25 cellular contexts compared by ENCODE assay signal in genomic region chr10:20481054-20481453, GRCh38.
A peak's percentile ranks its signal among the peaks of the same experiment; 100 is the strongest.
DNase-seq lines count a peak whose midpoint lies in the region; ATAC-seq and TF ChIP-seq lines count a peak whose summit lies in the region.
"Had no signal": no experiment of that assay in that cellular context is flagged by ENCODE, and none has a peak within 500 bp of the region (broad histone marks: within the 10 kb centered on the region; RNA-seq: fewer than 3 reads in every experiment).

No MANE protein-coding gene starts in this region.

- no peak for TF ChIP-seq CTCF in natural killer cell (IDR thresholded peaks at IDR 0.05)

- H3K27ac Mint-ChIP-seq in natural killer cell: no peak overlapping the region
- H3K27ac Mint-ChIP-seq in natural killer cell treated with Interleukin-12 subunit alpha and Interleukin-12 subunit beta and Interleukin-15 and Interleukin-18, amount 100 ng/mL, for 72 hours: no peak overlapping the region
- H3K27ac Mint-ChIP-seq: B cell; CD14-positive monocyte; CD4-positive, alpha-beta T cell; CD4-positive, CD25-positive, alpha-beta regulatory T cell; CD8-positive, alpha-beta memory T cell; CD8-positive, alpha-beta T cell had no signal

- intact Hi-C loops in natural killer cell (cut with micrococcal nuclease): no loop called here

- no peaks in the 10 kb centered on the region for H3K27me3 Mint-ChIP-seq in natural killer cell (ENCODE audit: low read depth in 2 of 2)
- H3K27me3 Mint-ChIP-seq in natural killer cell treated with Interleukin-12 subunit alpha and Interleukin-12 subunit beta and Interleukin-15 and Interleukin-18, amount 100 ng/mL, for 72 hours: no peaks in the 10 kb centered on the region
- H3K27me3 Mint-ChIP-seq: B cell; CD4-positive, alpha-beta memory T cell; CD4-positive, alpha-beta T cell; CD4-positive, CD25-positive, alpha-beta regulatory T cell had no signal

- H3K9me3 Mint-ChIP-seq in natural killer cell: peaks cover 0 to 3% of the 10 kb centered on the region in 2 donors
- peaks cover 7% of the 10 kb centered on the region for H3K9me3 Mint-ChIP-seq in natural killer cell treated with Interleukin-12 subunit alpha and Interleukin-12 subunit beta and Interleukin-15 and Interleukin-18, amount 100 ng/mL, for 72 hours

- peaks cover 9 to 21% of the 10 kb centered on the region in 2 donors for H3K4me1 Mint-ChIP-seq in natural killer cell
- H3K4me1 Mint-ChIP-seq in natural killer cell treated with Interleukin-12 subunit alpha and Interleukin-12 subunit beta and Interleukin-15 and Interleukin-18, amount 100 ng/mL, for 72 hours (ENCODE audit: low read depth in 2 of 2): peaks cover 6 to 8% of the 10 kb centered on the region in 2 donors
- H3K4me1 Mint-ChIP-seq: B cell; CD14-positive monocyte; CD4-positive, alpha-beta memory T cell; CD4-positive, CD25-positive, alpha-beta regulatory T cell; CD8-positive, alpha-beta memory T cell had no signal

- DNase-seq in natural killer cell: no peak
- no peak for DNase-seq in natural killer cell treated with Interleukin-12 subunit alpha and Interleukin-12 subunit beta and Interleukin-15 and Interleukin-18, amount 100 ng/mL, for 72 hours (ENCODE audit: low spot score)
- DNase-seq: 8988T; ACHN; AML-193; BE2C; C1 segment of cervical spinal cord; Caco-2; Calu3; CD4-positive, alpha-beta memory T cell; CD4-positive, alpha-beta T cell; CD4-positive, CD25-positive, alpha-beta regulatory T cell; CD8-positive, alpha-beta memory T cell; CD8-positive, alpha-beta T cell; COR-L47; DMS 273 treated with DMSO at 0.1 percent for 48 hours; DMS153; DMS53; DMS79; DMS79 treated with DMSO at 0.1 percent for 48 hours; DND-41; EL had no signal

- peak overlapping the region; percentile 13 for H3K4me3 Mint-ChIP-seq in natural killer cell
- no peak overlapping the region for H3K4me3 Mint-ChIP-seq in natural killer cell treated with Interleukin-12 subunit alpha and Interleukin-12 subunit beta and Interleukin-15 and Interleukin-18, amount 100 ng/mL, for 72 hours
- H3K4me3 Mint-ChIP-seq: B cell; CD14-positive monocyte; CD4-positive, alpha-beta memory T cell; CD4-positive, alpha-beta T cell; CD4-positive, CD25-positive, alpha-beta regulatory T cell; CD8-positive, alpha-beta memory T cell; CD8-positive, alpha-beta T cell had no signal

- ATAC-seq in natural killer cell: peak; percentile 29 to 68 (median 52)
- ATAC-seq in natural killer cell treated with Interleukin-12 subunit alpha and Interleukin-12 subunit beta and Interleukin-15 and Interleukin-18, amount 100 ng/mL, for 72 hours: no peak
- ATAC-seq: A549; CD8-positive, alpha-beta T cell had no signal

- H3K36me3 Mint-ChIP-seq in natural killer cell: no peaks in the 10 kb centered on the region
- H3K36me3 Mint-ChIP-seq in natural killer cell treated with Interleukin-12 subunit alpha and Interleukin-12 subunit beta and Interleukin-15 and Interleukin-18, amount 100 ng/mL, for 72 hours: peaks cover 5% of the 10 kb centered on the region
- H3K36me3 Mint-ChIP-seq: CD14-positive monocyte; CD4-positive, alpha-beta memory T cell; CD4-positive, CD25-positive, alpha-beta regulatory T cell; CD8-positive, alpha-beta memory T cell; CD8-positive, alpha-beta T cell had no signal

Comparison
In these comparisons a context has a peak if more than half of its experiments do, and no peak if none do; other contexts are left out.
1. ATAC-seq: peak in natural killer cell (3 of 3); none in natural killer cell treated with Interleukin-12 subunit alpha and Interleukin-12 subunit beta and Interleukin-15 and Interleukin-18, amount 100 ng/mL, for 72 hours (0 of 2).